ENCODE assay signal across 6 cellular contexts in genomic region chr4:675036-675804, GRCh38. TPM values are rescaled to one million over a fixed set of nuclear protein-coding genes. Genes with fewer than 3 reads are reported as not detected.
DNase-seq lines count a peak whose midpoint lies in the region; ATAC-seq and TF ChIP-seq lines count a peak whose summit lies in the region.

No MANE protein-coding gene starts in this region.

- H4K20me1 ChIP-seq in HCT116 (ENCODE audit: insufficient read depth): no peaks in the 10 kb centered on the region

- peaks cover 26% of the 10 kb centered on the region for H3K79me2 ChIP-seq in HCT116 (ENCODE audit: insufficient read depth, low read length)

- ATAC-seq in HCT116: peak; percentile 9
- no peak for ATAC-seq in GM18517 (IDR thresholded peaks at IDR 0.05; ENCODE audit: unreplicated experiment)

- H3K4me2 ChIP-seq in HCT116 (ENCODE audit: low read length): peak overlapping the region; percentile 93

- DNase-seq in HCT116 (ENCODE audit: low read depth, low spot score) (no peak), DMS153 treated with DMSO at 0.1 percent for 48 hours (lab: John Stamatoyannopoulos, UW; ENCODE audit: unreplicated experiment) (no peak)
- no peak for DNase-seq in activated effector memory CD4-positive, alpha-beta T cell treated with Interleukin-2 at 50 U/mL for 16 hours

- H2AFZ ChIP-seq in HCT116 (ENCODE audit: low read depth, low read length, poor library complexity, severe bottlenecking): no peak overlapping the region

- no peak for TF ChIP-seq RAD21 in HCT116 (IDR thresholded peaks at IDR 0.05; ENCODE audit: low read depth)

- peak overlapping the region; percentile 95 for H3K9ac ChIP-seq in HCT116 (ENCODE audit: low read length)

- H3K27ac ChIP-seq in HCT116 (ENCODE audit: low read depth, low read length) (peak overlapping the region; percentile 90), layer of hippocampus (ENCODE audit: low read depth, low read length) (peak overlapping the region; percentile 98)

- BruUV-seq in HCT116 (replicated peaks; lab: Mats Ljungman, UMichigan): no TSS peak

- RAD21 ChIA-PET in HCT116 (lab: Charles Lee; ENCODE audit: low non-redundant PET in 1 of 2, low total read pairs in 2 of 2, uncharacterized antibody in 2 of 2, unreplicated experiment in 2 of 2): no interaction called here

- H3K4me3 ChIP-seq in HCT116 (replicated peaks in 1 of 2; ENCODE audit: low read depth in 1 of 2, low read length in 2 of 2): peak overlapping the region; percentile 77 to 91
- peak overlapping the region; percentile 93 for H3K4me3 ChIP-seq in WI38 (ENCODE audit: low read depth, low read length)

- H3K27me3 ChIP-seq in HCT116 (ENCODE audit: insufficient read depth, low read length) (no peaks in the 10 kb centered on the region), layer of hippocampus (ENCODE audit: control insufficient read depth, insufficient read depth, low read length) (no peaks in the 10 kb centered on the region)

- H3K9me3 ChIP-seq in HCT116 (ENCODE audit: control insufficient read depth in 1 of 2, insufficient read depth in 1 of 2, low read depth in 1 of 2, low read length in 2 of 2): no peaks in the 10 kb centered on the region

- intact Hi-C loops in HCT116 (cut with micrococcal nuclease): loop anchor here (10.0 kb wide), 1 partner anchor 200 kb away; no protein-coding TSS in a partner anchor

- POLR2A ChIA-PET in HCT116 (lab: Charles Lee): no interaction called here

- TF ChIP-seq POLR2A in HCT116 (IDR thresholded peaks at IDR 0.05; ENCODE audit: borderline replicate concordance, extremely low read depth, insufficient read depth, insufficient read length): no peak

- no peak for TF ChIP-seq CTCF in HCT116 (IDR thresholded peaks at IDR 0.05 in 2 of 3, conservative IDR thresholded peaks at IDR 0.05 in 1 of 3; ENCODE audit: borderline replicate concordance in 1 of 3, insufficient read depth in 1 of 3, low read depth in 2 of 3, low read length in 2 of 3)
- no peak for TF ChIP-seq CTCF in WI38 (IDR thresholded peaks at IDR 0.05; ENCODE audit: low read depth, low read length)

- peaks cover 23 to 54% of the 10 kb centered on the region in 2 experiments for H3K4me1 ChIP-seq in HCT116 (ENCODE audit: control insufficient read depth in 1 of 2, insufficient read depth in 2 of 2, low read length in 2 of 2)

- H3K9me2 ChIP-seq in HCT116 (ENCODE audit: insufficient read depth): no peaks in the 10 kb centered on the region

- peaks cover 10 to 24% of the 10 kb centered on the region in 2 experiments for H3K36me3 ChIP-seq in HCT116 (ENCODE audit: control insufficient read depth in 1 of 2, insufficient read depth in 2 of 2, low read length in 2 of 2)

- CTCF ChIA-PET in HCT116 (lab: Charles Lee): interaction anchor here (0.9 to 1.6 kb wide), 2 partner anchors 9 to 12 kb away, joined by 3 to 14 read pairs; no protein-coding TSS in a partner anchor

TF ChIP-seq in HCT116, 20 proteins besides CTCF, POLR2A, EP300 and RAD21:
- peak; percentile 86 for TF ChIP-seq ZFX (IDR thresholded peaks at IDR 0.05)
- TF ChIP-seq JUND (IDR thresholded peaks at IDR 0.05): no peak
- TF ChIP-seq ATF3 (IDR thresholded peaks at IDR 0.05): no peak
- TF ChIP-seq SP1 (IDR thresholded peaks at IDR 0.05; ENCODE audit: low read depth): no peak

RNA-seq across cellular contexts. Expression of gene MYL5, which starts 0.9 kb away (rescaled TPM):
- 14.0 TPM for total RNA-seq in HCT116 (2021; ENCODE audit: unreplicated experiment)
- 7.7 and 9.8 TPM in 2 replicates for polyA plus RNA-seq in HCT116 (2012)

RNA-seq across cellular contexts. Expression of gene ATP5ME, which starts 1.1 kb away (rescaled TPM):
- total RNA-seq in HCT116 (2021; ENCODE audit: unreplicated experiment): 330 TPM
- polyA plus RNA-seq in HCT116 (2012): 766 and 980 TPM in 2 replicates

RNA-seq across cellular contexts. Expression of gene SLC49A3, which starts 13.7 kb away (rescaled TPM):
- total RNA-seq in HCT116 (2021; ENCODE audit: unreplicated experiment): 5.5 TPM
- 1.8 and 3.4 TPM in 2 replicates for polyA plus RNA-seq in HCT116 (2012)

RNA-seq across cellular contexts. Expression of gene PCGF3, which starts 30.4 kb away (rescaled TPM):
- 66.3 TPM for total RNA-seq in HCT116 (2021; ENCODE audit: unreplicated experiment)
- 53.8 and 62.5 TPM in 2 replicates for polyA plus RNA-seq in HCT116 (2012)

RNA-seq across cellular contexts. Expression of gene PDE6B, which starts 49.8 kb away (rescaled TPM):
- not detected for total RNA-seq in HCT116 (2021; ENCODE audit: unreplicated experiment)
- polyA plus RNA-seq in HCT116 (2012): 0.02 and 0.03 TPM in 2 replicates
